10 cellular contexts compared by ENCODE assay signal in the genomic region with DNA sequence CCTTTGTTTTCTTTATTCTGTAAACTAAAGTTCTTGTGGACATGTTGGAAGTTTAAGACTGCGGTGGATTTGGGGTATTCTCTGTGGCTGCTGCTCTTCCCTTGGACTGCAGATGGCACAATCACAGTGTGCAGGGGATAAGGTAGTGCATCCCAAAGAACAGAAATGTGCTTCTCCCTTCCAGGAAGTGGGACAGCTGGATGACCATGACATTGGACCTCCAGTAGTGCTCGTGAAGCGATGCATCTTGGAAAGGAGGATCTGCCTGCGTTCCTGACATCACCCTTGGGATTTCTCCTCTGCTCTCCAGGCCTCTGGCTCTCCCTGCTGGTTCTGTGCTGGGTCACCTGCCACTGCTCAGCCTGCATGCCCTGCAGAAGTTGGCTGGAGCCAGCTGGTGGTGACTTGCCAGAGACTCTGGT.
DNase-seq lines count a peak whose midpoint lies in the region; ATAC-seq and TF ChIP-seq lines count a peak whose summit lies in the region.
"Had no signal": no experiment of that assay in that cellular context is flagged by ENCODE, and none has a peak within 500 bp of the region (broad histone marks: within the 10 kb centered on the region; RNA-seq: fewer than 3 reads in every experiment).

No MANE protein-coding gene starts in this region.

- no peak overlapping the region for H3K4me3 ChIP-seq in WI38 (ENCODE audit: low read depth, low read length)

- DNase-seq in AG09319 (ENCODE audit: extremely low read depth, low read depth) (no peak), HS-5 (ENCODE audit: low read depth) (peak; percentile 16), iPS-NIHi11 (ENCODE audit: low spot score) (peak; percentile 49), posterior vena cava (ENCODE audit: low spot score) (no peak)
- no peak for DNase-seq in stimulated activated CD8-positive, alpha-beta memory T cell treated with anti-CD3 and anti-CD28 coated beads, Interleukin-4, amount 100 ng/mL, for 48 hours
- no peak for DNase-seq in stimulated activated naive CD8-positive, alpha-beta T cell treated with anti-CD3 and anti-CD28 coated beads, Interleukin-15, Interleukin-2, amounts not matched to agents 100 U/mL and 50 U/mL, for 24 hours
- DNase-seq: activated CD4-positive, alpha-beta T cell treated with anti-CD3 and anti-CD28 coated beads for 48 hours; stimulated activated CD4-positive, alpha-beta T cell treated with anti-CD3 and anti-CD28 coated beads, Interleukin-2, amount 100 ng/mL, for 48 hours had no signal

- intact Hi-C loops in posterior vena cava (cut with DNase I) = loop anchor here in 1 of 2 donors (5.0 kb wide), 1 partner anchor 100 kb away; no protein-coding TSS in a partner anchor

- peak; percentile 63 for TF ChIP-seq CTCF in AG09319 (IDR thresholded peaks at IDR 0.05; ENCODE audit: low read depth, low read length)
- peak; percentile 31; the same call in 1 of the 2 replicates for TF ChIP-seq CTCF in WI38 (IDR thresholded peaks at IDR 0.05; ENCODE audit: low read depth, low read length)

- no peak for ATAC-seq in HG02588 (IDR thresholded peaks at IDR 0.05; ENCODE audit: unreplicated experiment)
- ATAC-seq in stimulated activated naive CD8-positive, alpha-beta T cell treated with anti-CD3 and anti-CD28 coated beads, Interleukin-15, Interleukin-2, amounts not matched to agents 100 U/mL and 50 U/mL, for 24 hours = no peak

Comparison
In these comparisons a context has a peak if more than half of its experiments do, and no peak if none do; other contexts are left out.
1. DNase-seq: peak in HS-5 (single experiment) and iPS-NIHi11 (single experiment); none in AG09319 (single experiment), posterior vena cava (single experiment), stimulated activated CD8-positive, alpha-beta memory T cell treated with anti-CD3 and anti-CD28 coated beads, Interleukin-4, amount 100 ng/mL, for 48 hours (single experiment) and stimulated activated naive CD8-positive, alpha-beta T cell treated with anti-CD3 and anti-CD28 coated beads, Interleukin-15, Interleukin-2, amounts not matched to agents 100 U/mL and 50 U/mL, for 24 hours (single experiment).